In the genomic region with DNA sequence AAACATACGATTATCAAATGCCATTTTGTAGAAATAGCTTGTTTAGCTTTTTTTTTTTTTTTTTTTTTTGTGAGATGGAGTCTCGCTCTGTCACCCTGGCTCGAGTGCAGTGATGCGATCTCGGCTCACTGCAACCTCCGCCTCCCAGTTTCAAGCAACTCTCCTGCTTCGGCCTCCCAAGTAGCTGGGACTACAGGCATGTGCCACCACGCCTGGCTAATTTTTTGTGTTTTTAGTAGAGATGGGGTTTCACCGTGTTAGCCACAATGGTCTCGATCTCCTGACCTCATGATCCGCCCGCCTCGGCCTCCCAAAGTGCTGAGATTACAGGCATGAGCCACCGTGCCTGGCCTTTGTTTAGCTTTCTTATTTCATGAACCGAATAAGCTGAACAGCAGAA, we compare ENCODE assay signal across 8 cellular contexts. TPM values are rescaled to one million over a fixed set of nuclear protein-coding genes. Genes with fewer than 3 reads are reported as not detected.
DNase-seq lines count a peak whose midpoint lies in the region; ATAC-seq and TF ChIP-seq lines count a peak whose summit lies in the region.
"Not testable (repeated sequence)": the region's sequence is repeated elsewhere in the genome, so short reads cannot be mapped to it uniquely, and the experiment has no call there.

No MANE protein-coding gene starts in this region.

- not testable (repeated sequence) for TF ChIP-seq EP300 in esophagus muscularis mucosa (IDR thresholded peaks at IDR 0.05)

- H3K36me3 Mint-ChIP-seq in T-helper 17 cell (ENCODE audit: low read depth); brain: not testable (repeated sequence)

- POLR2A ChIA-PET in HEK293 (lab: Yijun Ruan, JAX): not testable (repeated sequence)

- intact Hi-C loops in esophagus muscularis mucosa (cut with DNase I): not testable (repeated sequence)
- intact Hi-C loops in testis (cut with DNase I; ENCODE audit: low total_unique reads): loop anchor here (10.0 kb wide), 1 partner anchor 48 kb away; no protein-coding TSS in a partner anchor

- H3K4me3 ChIP-seq in BLaER1 treated with 17β-estradiol and CSF1 and Interleukin-3, amounts not matched to agents 10 nM and 100 nM; HEK293 (ENCODE audit: low read depth, low read length); esophagus muscularis mucosa; osteoblast (ENCODE audit: insufficient read depth, low read length); testis: not testable (repeated sequence)

- CTCF ChIA-PET in HEK293 (lab: Yijun Ruan, JAX): interaction anchor here (0.8 to 1.2 kb wide), 4 partner anchors 12 to 135 kb away, joined by 3 to 7 read pairs (median 4); no protein-coding TSS in a partner anchor

- H3K4me3 Mint-ChIP-seq in T-helper 17 cell, brain: not testable (repeated sequence)

- not testable (repeated sequence) for H3K27me3 Mint-ChIP-seq in T-helper 17 cell, brain

- not testable (repeated sequence) for H3K36me3 ChIP-seq in BLaER1 treated with 17β-estradiol and CSF1 and Interleukin-3, amounts not matched to agents 10 nM and 100 nM; HEK293 (ENCODE audit: control insufficient read depth in 2 of 2, insufficient read depth in 1 of 2, low read length in 2 of 2); esophagus muscularis mucosa; osteoblast (ENCODE audit: insufficient read depth, low read length); testis (ENCODE audit: low read depth, missing control alignments)

- not testable (repeated sequence) for TF ChIP-seq CTCF in HEK293 (tag by site-specific recombination; IDR thresholded peaks at IDR 0.05); brain (conservative IDR thresholded peaks at IDR 0.05); esophagus muscularis mucosa (IDR thresholded peaks at IDR 0.05); osteoblast (IDR thresholded peaks at IDR 0.05; ENCODE audit: extremely low read depth, low read depth, low read length); testis (IDR thresholded peaks at IDR 0.05)

- H3K4me1 Mint-ChIP-seq in T-helper 17 cell (peaks cover 48% of the 10 kb centered on the region), brain (peaks cover 89% of the 10 kb centered on the region)

- H3K27ac Mint-ChIP-seq in T-helper 17 cell: peak overlapping the region; percentile 93
- H3K27ac Mint-ChIP-seq in brain: peak overlapping the region in 3 of 5 experiments; percentile 7 to 69 (median 44)

- H3K9me3 ChIP-seq in BLaER1 treated with 17β-estradiol and CSF1 and Interleukin-3, amounts not matched to agents 10 nM and 100 nM (replicated peaks in 1 of 11); HEK293 (ENCODE audit: control insufficient read depth, insufficient read depth, low read depth, low read length); T-helper 17 cell (ENCODE audit: control insufficient read depth, low read length, poor library complexity, severe bottlenecking); esophagus muscularis mucosa; osteoblast (ENCODE audit: low read depth, low read length); testis: not testable (repeated sequence)

- H3K27me3 ChIP-seq in BLaER1 treated with 17β-estradiol and CSF1 and Interleukin-3, amounts not matched to agents 10 nM and 100 nM; esophagus muscularis mucosa; osteoblast (ENCODE audit: insufficient read depth, low read length); testis: not testable (repeated sequence)

- peak overlapping the region in 2 of 11 experiments; percentile 1 to 24; a peak in 4 of 22 replicates for H3K9ac ChIP-seq in BLaER1 treated with 17β-estradiol and CSF1 and Interleukin-3, amounts not matched to agents 10 nM and 100 nM

- not testable (repeated sequence) for H3K79me2 ChIP-seq in osteoblast (ENCODE audit: insufficient read depth, low read length)

- H3K9me3 Mint-ChIP-seq in brain: not testable (repeated sequence)

- H3K27ac ChIP-seq in BLaER1 treated with 17β-estradiol and CSF1 and Interleukin-3, amounts not matched to agents 10 nM and 100 nM: peak overlapping the region in 9 of 11 experiments; percentile 8 to 63 (median 51); a peak in 14 of 22 replicates
- not testable (repeated sequence) for H3K27ac ChIP-seq in HEK293 (ENCODE audit: extremely low read depth, low read depth, low read length); osteoblast (ENCODE audit: low read depth, low read length)
- H3K27ac ChIP-seq in esophagus muscularis mucosa (replicated peaks in 1 of 4): peak overlapping the region; percentile 55 to 84 (median 81)
- peak overlapping the region; percentile 3 to 81 for H3K27ac ChIP-seq in testis

- WGBS in esophagus muscularis mucosa: 91% methylated on average over 15 of the region's 15 CpGs
- 94 to 96% methylated on average over 15 of the region's 15 CpGs for WGBS in testis, 2 donors

- not testable (repeated sequence) for H2AFZ ChIP-seq in osteoblast (ENCODE audit: low read length)

- H3K4me1 ChIP-seq in BLaER1 treated with 17β-estradiol and CSF1 and Interleukin-3, amounts not matched to agents 10 nM and 100 nM: peaks cover 38 to 61% (median 51%) of the 10 kb centered on the region in 10 experiments
- H3K4me1 ChIP-seq in HEK293 (ENCODE audit: control insufficient read depth, insufficient read depth, low read length) (peaks cover 38% of the 10 kb centered on the region), esophagus muscularis mucosa (peaks cover 70 to 100% (median 96%) of the 10 kb centered on the region in 4 donors), osteoblast (ENCODE audit: insufficient read depth, low read length) (peaks cover 11% of the 10 kb centered on the region), testis (peaks cover 43% of the 10 kb centered on the region)

- peak overlapping the region; percentile 39 to 72 (median 58); a peak in 21 of 22 replicates for H3K4me2 ChIP-seq in BLaER1 treated with 17β-estradiol and CSF1 and Interleukin-3, amounts not matched to agents 10 nM and 100 nM
- H3K4me2 ChIP-seq in osteoblast (ENCODE audit: insufficient read depth, low read length): peak overlapping the region; percentile 50

- H4K20me1 ChIP-seq in BLaER1 treated with 17β-estradiol and CSF1 and Interleukin-3, amounts not matched to agents 10 nM and 100 nM: peaks cover 0 to 87% (median 0%) of the 10 kb centered on the region in 11 experiments; a peak in 4 of 22 replicates
- H4K20me1 ChIP-seq in osteoblast (ENCODE audit: insufficient read depth, low read length): not testable (repeated sequence)

- ATAC-seq in T-helper 17 cell: not testable (repeated sequence)

- not testable (repeated sequence) for TF ChIP-seq POLR2A in esophagus muscularis mucosa (IDR thresholded peaks at IDR 0.05; ENCODE audit: low read depth); testis (IDR thresholded peaks at IDR 0.05)

- not testable (repeated sequence) for DNase-seq in T-helper 17 cell; esophagus muscularis mucosa (ENCODE audit: extremely low spot score); osteoblast (ENCODE audit: insufficient read length, low spot score, missing footprints); testis
- DNase-seq in left kidney (ENCODE audit: low read depth, low spot score): peak; percentile 84

TF ChIP-seq in HEK293, 187 proteins besides CTCF, POLR2A, EP300 and RAD21:
- TF ChIP-seq, protein P1, sequence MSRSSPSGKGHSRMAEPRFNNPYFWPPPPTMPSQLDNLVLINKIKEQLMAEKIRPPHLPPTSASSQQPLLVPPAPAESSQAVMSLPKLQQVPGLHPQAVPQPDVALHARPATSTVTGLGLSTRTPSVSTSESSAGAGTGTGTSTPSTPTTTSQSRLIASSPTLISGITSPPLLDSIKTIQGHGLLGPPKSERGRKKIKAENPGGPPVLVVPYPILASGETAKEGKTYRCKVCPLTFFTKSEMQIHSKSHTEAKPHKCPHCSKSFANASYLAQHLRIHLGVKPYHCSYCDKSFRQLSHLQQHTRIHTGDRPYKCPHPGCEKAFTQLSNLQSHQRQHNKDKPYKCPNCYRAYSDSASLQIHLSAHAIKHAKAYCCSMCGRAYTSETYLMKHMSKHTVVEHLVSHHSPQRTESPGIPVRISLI (tag by site-specific recombination; IDR thresholded peaks at IDR 0.05): 0 out of 2 replicates have a peak, but pooled peaks have one; percentile 24
- TF ChIP-seq ZNF394 (tag by site-specific recombination; IDR thresholded peaks at IDR 0.05; ENCODE audit: borderline replicate concordance) (0 out of 2 replicates have a peak, but pooled peaks have one; percentile 16), ZNF2 (tag by site-specific recombination; IDR thresholded peaks at IDR 0.05) (0 out of 2 replicates have a peak, but pooled peaks have one; percentile 13), SP7 (tag by site-specific recombination; IDR thresholded peaks at IDR 0.05) (0 out of 2 replicates have a peak, but pooled peaks have one; percentile 73), WT1 (tag by site-specific recombination; IDR thresholded peaks at IDR 0.05) (peak; percentile 68)
- TF ChIP-seq, protein P2, sequence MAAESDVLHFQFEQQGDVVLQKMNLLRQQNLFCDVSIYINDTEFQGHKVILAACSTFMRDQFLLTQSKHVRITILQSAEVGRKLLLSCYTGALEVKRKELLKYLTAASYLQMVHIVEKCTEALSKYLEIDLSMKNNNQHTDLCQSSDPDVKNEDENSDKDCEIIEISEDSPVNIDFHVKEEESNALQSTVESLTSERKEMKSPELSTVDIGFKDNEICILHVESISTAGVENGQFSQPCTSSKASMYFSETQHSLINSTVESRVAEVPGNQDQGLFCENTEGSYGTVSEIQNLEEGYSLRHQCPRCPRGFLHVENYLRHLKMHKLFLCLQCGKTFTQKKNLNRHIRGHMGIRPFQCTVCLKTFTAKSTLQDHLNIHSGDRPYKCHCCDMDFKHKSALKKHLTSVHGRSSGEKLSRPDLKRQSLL (tag by site-specific recombination; IDR thresholded peaks at IDR 0.05): peak; percentile 78; the same call in 1 of the 2 replicates

RNA-seq across cellular contexts. Expression of a gene that starts 31.7 kb away (rescaled TPM):
- total RNA-seq in T-helper 17 cell (10 to 100 TPM; 33.7 to 50.4 TPM), esophagus muscularis mucosa (10 to 100 TPM in 2 of 4 donors, 1 to 10 TPM in 2; 9.7 to 17.0 (median 13.1) TPM), osteoblast (6.9 and 10.3 TPM in 2 replicates), testis (10 to 100 TPM; 16.4 to 20.9 TPM)
- polyA plus RNA-seq in brain (ENCODE audit: insufficient read depth, low read depth, low replicate concordance) (22.3 TPM), testis (ENCODE audit: insufficient read depth, low read depth, low replicate concordance) (33.2 TPM)
